Comparison of ENCODE assay signal across 14 cellular contexts in the genomic region with DNA sequence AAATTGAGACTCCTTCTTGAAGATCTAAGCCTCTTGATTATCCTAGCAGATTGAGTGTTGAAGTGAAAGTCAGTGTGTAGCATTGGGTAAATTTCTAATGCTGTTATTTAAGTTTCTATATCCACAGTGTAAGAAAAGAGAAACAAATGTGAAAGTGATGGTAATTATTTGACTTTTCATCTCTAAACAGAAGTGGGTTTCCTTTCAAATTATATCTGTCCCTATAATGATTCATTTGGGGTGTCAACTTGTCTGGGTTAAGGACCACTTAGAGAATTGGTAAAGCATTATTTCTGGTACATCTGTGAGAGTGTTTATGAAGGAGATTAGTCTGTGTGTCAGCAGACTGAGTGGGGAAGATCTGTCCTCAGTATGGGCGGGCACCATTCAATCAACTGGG.
DNase-seq lines count a peak whose midpoint lies in the region; ATAC-seq and TF ChIP-seq lines count a peak whose summit lies in the region.
"Had no signal": no experiment of that assay in that cellular context is flagged by ENCODE, and none has a peak within 500 bp of the region (broad histone marks: within the 10 kb centered on the region; RNA-seq: fewer than 3 reads in every experiment).

No MANE protein-coding gene starts in this region.

- WGBS in SK-N-SH (ENCODE audit: low lambda C conversion rate): 50% methylated on average over 1 of the region's 1 CpG

- H3K9me2 ChIP-seq in SK-N-SH: no peaks in the 10 kb centered on the region

- no peak overlapping the region for H3K27ac ChIP-seq in SK-N-SH (ENCODE audit: low read depth in 2 of 2, low read length in 1 of 2)
- H3K27ac ChIP-seq: prostate gland had no signal

- H3K4me3 Mint-ChIP-seq in activated naive CD8-positive, alpha-beta T cell treated with anti-CD3 and anti-CD28 coated beads, Interleukin-2, amount 50 U/mL, for 24 hours: no peak overlapping the region
- no peak overlapping the region for H3K4me3 Mint-ChIP-seq in activated naive CD8-positive, alpha-beta T cell treated with anti-CD3 and anti-CD28 coated beads for 36 hours
- H3K4me3 Mint-ChIP-seq: activated B cell treated with CpG ODN at 0.5 μM for 24 hours; activated T-cell treated with anti-CD3 and anti-CD28 coated beads, Interleukin-2, amount 50 U/mL, for 24 hours had no signal

- H2AFZ ChIP-seq in SK-N-SH (ENCODE audit: low read depth): no peak overlapping the region

- H3K4me3 ChIP-seq in SK-N-SH (ENCODE audit: low read depth in 2 of 2, low read length in 1 of 2): no peak overlapping the region
- H3K4me3 ChIP-seq: prostate gland had no signal

- H3K9ac ChIP-seq in SK-N-SH: no peak overlapping the region

- H4K20me1 ChIP-seq in SK-N-SH (ENCODE audit: insufficient read depth): no peaks in the 10 kb centered on the region

- no peaks in the 10 kb centered on the region for H3K9me3 ChIP-seq in SK-N-SH
- H3K9me3 ChIP-seq: prostate gland had no signal

- no peaks in the 10 kb centered on the region for H3K9me3 Mint-ChIP-seq in activated naive CD8-positive, alpha-beta T cell treated with anti-CD3 and anti-CD28 coated beads, Interleukin-2, amount 50 U/mL, for 24 hours
- no peaks in the 10 kb centered on the region for H3K9me3 Mint-ChIP-seq in activated naive CD8-positive, alpha-beta T cell treated with anti-CD3 and anti-CD28 coated beads for 36 hours
- H3K9me3 Mint-ChIP-seq: activated B cell treated with CpG ODN at 0.5 μM for 24 hours; activated T-cell treated with anti-CD3 and anti-CD28 coated beads, Interleukin-2, amount 50 U/mL, for 24 hours had no signal

- H3K36me3 Mint-ChIP-seq in activated naive CD8-positive, alpha-beta T cell treated with anti-CD3 and anti-CD28 coated beads, Interleukin-2, amount 50 U/mL, for 24 hours (ENCODE audit: low read depth): no peaks in the 10 kb centered on the region
- H3K36me3 Mint-ChIP-seq in activated naive CD8-positive, alpha-beta T cell treated with anti-CD3 and anti-CD28 coated beads for 36 hours: no peaks in the 10 kb centered on the region

- H3K4me2 ChIP-seq in SK-N-SH: no peak overlapping the region

- H3K4me1 Mint-ChIP-seq in activated naive CD8-positive, alpha-beta T cell treated with anti-CD3 and anti-CD28 coated beads, Interleukin-2, amount 50 U/mL, for 24 hours: peaks cover 3% of the 10 kb centered on the region
- peaks cover under 1% of the 10 kb centered on the region for H3K4me1 Mint-ChIP-seq in activated naive CD8-positive, alpha-beta T cell treated with anti-CD3 and anti-CD28 coated beads for 36 hours

- no peak for TF ChIP-seq CTCF in SK-N-SH (IDR thresholded peaks at IDR 0.05)

- no peaks in the 10 kb centered on the region for H3F3A ChIP-seq in SK-N-SH (replicated peaks; ENCODE audit: insufficient read depth)

- H3K36me3 ChIP-seq in SK-N-SH (replicated peaks in 1 of 2; ENCODE audit: control insufficient read depth in 1 of 2, insufficient read depth in 2 of 2, low read length in 1 of 2): no peaks in the 10 kb centered on the region
- H3K36me3 ChIP-seq: prostate gland had no signal

- H3K27me3 ChIP-seq in SK-N-SH (ENCODE audit: insufficient read depth): no peaks in the 10 kb centered on the region; the same call in 1 of the 2 replicates

- ATAC-seq in activated naive CD8-positive, alpha-beta T cell treated with anti-CD3 and anti-CD28 coated beads, Interleukin-2, amount 50 U/mL, for 24 hours: peak; percentile 33
- ATAC-seq in GM21717 (IDR thresholded peaks at IDR 0.05; ENCODE audit: unreplicated experiment) (peak; percentile 55), HG03342 (IDR thresholded peaks at IDR 0.05; ENCODE audit: unreplicated experiment) (peak; percentile 47)
- ATAC-seq: left colon had no signal

- no peaks in the 10 kb centered on the region for H3K79me2 ChIP-seq in SK-N-SH (ENCODE audit: insufficient read depth)

- TF ChIP-seq EP300 in SK-N-SH (IDR thresholded peaks at IDR 0.05; ENCODE audit: borderline replicate concordance in 1 of 2, low read depth in 1 of 2, low read length in 1 of 2): no peak

- DNase-seq in activated naive CD8-positive, alpha-beta T cell treated with anti-CD3 and anti-CD28 coated beads, Interleukin-2, amount 50 U/mL, for 24 hours: no peak
- DNase-seq in activated naive CD8-positive, alpha-beta T cell treated with anti-CD3 and anti-CD28 coated beads for 36 hours: no peak
- DNase-seq in SK-N-SH: no peak
- no peak for DNase-seq in glomerular visceral epithelial cell (ENCODE audit: extremely low spot score)
- DNase-seq in activated T-cell treated with anti-CD3 and anti-CD28 coated beads, Interleukin-2, amount 50 U/mL, for 1 hour: no peak
- DNase-seq in NCI-H1930 (lab: John Stamatoyannopoulos, UW): no peak
- DNase-seq: activated B cell treated with CpG ODN at 0.5 μM for 24 hours; activated T-cell treated with anti-CD3 and anti-CD28 coated beads, Interleukin-2, amount 50 U/mL, for 24 hours; Calu3; left colon; NCI-H2171 treated with DMSO at 0.1 percent for 48 hours had no signal

- no peak for TF ChIP-seq RAD21 in SK-N-SH (IDR thresholded peaks at IDR 0.05; ENCODE audit: low read length)

- POLR2A ChIA-PET in SK-N-SH (lab: Yijun Ruan, JAX): no interaction called here

- H3K27me3 Mint-ChIP-seq in activated naive CD8-positive, alpha-beta T cell treated with anti-CD3 and anti-CD28 coated beads, Interleukin-2, amount 50 U/mL, for 24 hours: no peaks in the 10 kb centered on the region
- no peaks in the 10 kb centered on the region for H3K27me3 Mint-ChIP-seq in activated naive CD8-positive, alpha-beta T cell treated with anti-CD3 and anti-CD28 coated beads for 36 hours
- H3K27me3 Mint-ChIP-seq: activated B cell treated with CpG ODN at 0.5 μM for 24 hours; activated T-cell treated with anti-CD3 and anti-CD28 coated beads, Interleukin-2, amount 50 U/mL, for 24 hours had no signal

- H3K27ac Mint-ChIP-seq in activated naive CD8-positive, alpha-beta T cell treated with anti-CD3 and anti-CD28 coated beads, Interleukin-2, amount 50 U/mL, for 24 hours: no peak overlapping the region
- no peak overlapping the region for H3K27ac Mint-ChIP-seq in activated naive CD8-positive, alpha-beta T cell treated with anti-CD3 and anti-CD28 coated beads for 36 hours
- H3K27ac Mint-ChIP-seq: activated B cell treated with CpG ODN at 0.5 μM for 24 hours; activated T-cell treated with anti-CD3 and anti-CD28 coated beads, Interleukin-2, amount 50 U/mL, for 24 hours had no signal

- CTCF ChIA-PET in SK-N-SH (lab: Yijun Ruan, JAX): no interaction called here

- H3K4me1 ChIP-seq in SK-N-SH (ENCODE audit: control insufficient read depth in 1 of 2, insufficient read depth in 2 of 2, low read depth in 1 of 2, low read length in 1 of 2): no peaks in the 10 kb centered on the region
- H3K4me1 ChIP-seq: prostate gland had no signal

TF ChIP-seq in SK-N-SH, 30 proteins besides CTCF, POLR2A, EP300 and RAD21:
- TF ChIP-seq MXI1 (IDR thresholded peaks at IDR 0.05; ENCODE audit: low read depth, low read length) (no peak), GATA2 (CRISPR knock-in tag; IDR thresholded peaks at IDR 0.05) (no peak), NFIC (IDR thresholded peaks at IDR 0.05; ENCODE audit: borderline replicate concordance) (no peak), FOXM1 (IDR thresholded peaks at IDR 0.05; ENCODE audit: low read depth) (no peak), ELF1 (IDR thresholded peaks at IDR 0.05) (no peak), YY1 (IDR thresholded peaks at IDR 0.05; ENCODE audit: low read depth) (no peak), FOXJ3 (CRISPR knock-in tag; IDR thresholded peaks at IDR 0.05) (no peak), CHD2 (IDR thresholded peaks at IDR 0.05; ENCODE audit: low read length, partially characterized antibody) (no peak)
- TF ChIP-seq, protein P1, sequence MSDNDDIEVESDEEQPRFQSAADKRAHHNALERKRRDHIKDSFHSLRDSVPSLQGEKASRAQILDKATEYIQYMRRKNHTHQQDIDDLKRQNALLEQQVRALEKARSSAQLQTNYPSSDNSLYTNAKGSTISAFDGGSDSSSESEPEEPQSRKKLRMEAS (IDR thresholded peaks at IDR 0.05; ENCODE audit: low read depth): no peak
TF ChIP-seq in SK-N-SH: peak in this region for 0.
